22 cellular contexts compared by ENCODE assay signal in genomic region chr11:12930850-12931249, GRCh38.
"Had no signal": no experiment of that assay in that cellular context is flagged by ENCODE, and none has a peak within 500 bp of the region (broad histone marks: within the 10 kb centered on the region; RNA-seq: fewer than 3 reads in every experiment).

No MANE protein-coding gene starts in this region.

- H3K27ac ChIP-seq: foreskin keratinocyte, left lung, ovary, upper lobe of right lung had no signal

- H3K9me3 Mint-ChIP-seq: activated CD4-positive, alpha-beta T cell treated with anti-CD3 and anti-CD28 coated beads, Interleukin-2, amount 10 ng/mL, durations not matched to agents 7 days and 5 days; activated CD8-positive, alpha-beta T cell treated with anti-CD3 and anti-CD28 coated beads for 36 hours; activated T-helper 1 cell treated with anti-CD3 and anti-CD28 coated beads, Interleukin-12 subunit alpha, Interleukin-12 subunit beta, Interleukin-2, Interleukin-4 antibody, amounts not matched to agents 30 ng/mL and 10 ng/mL and 1 ng/mL, durations not matched to agents 14 hours and 24 hours and 36 hours; natural killer cell had no signal

- H3K36me3 Mint-ChIP-seq: activated CD8-positive, alpha-beta memory T cell treated with anti-CD3 and anti-CD28 coated beads, Interleukin-2, amount 10 ng/mL, durations not matched to agents 7 days and 5 days; activated naive CD8-positive, alpha-beta T cell; natural killer cell had no signal

- ATAC-seq: activated CD4-positive, CD25-positive, alpha-beta regulatory T cell treated with anti-CD3 and anti-CD28 coated beads, Interleukin-2, amount 50 U/mL, for 24 hours; activated CD8-positive, alpha-beta memory T cell treated with anti-CD3 and anti-CD28 coated beads, Interleukin-2, amount 10 ng/mL, durations not matched to agents 7 days and 5 days; activated CD8-positive, alpha-beta T cell treated with anti-CD3 and anti-CD28 coated beads for 36 hours; foreskin keratinocyte; left lung; natural killer cell; right cardiac atrium; stimulated activated naive CD8-positive, alpha-beta T cell treated with anti-CD3 and anti-CD28 coated beads, Interleukin-15, Interleukin-2, amounts not matched to agents 100 U/mL and 50 U/mL, for 24 hours; upper lobe of right lung had no signal

- FAIRE-seq: bronchial epithelial cell, endometrium had no signal

- DNase-seq: activated CD4-positive, alpha-beta T cell treated with anti-CD3 and anti-CD28 coated beads, Interleukin-2, amount 10 ng/mL, durations not matched to agents 7 days and 5 days; activated CD8-positive, alpha-beta memory T cell treated with anti-CD3 and anti-CD28 coated beads, Interleukin-2, amount 10 ng/mL, durations not matched to agents 7 days and 5 days; activated CD8-positive, alpha-beta T cell treated with anti-CD3 and anti-CD28 coated beads for 36 hours; amygdala; cortex of kidney; foreskin keratinocyte; kidney glomerular epithelial cell; left lung; natural killer cell; ovary; right cardiac atrium; stimulated activated CD4-positive, alpha-beta T cell treated with anti-CD3 and anti-CD28 coated beads, Interleukin-12 subunit alpha, Interleukin-12 subunit beta, amount 100 ng/mL, for 4 hours; stimulated activated CD4-positive, alpha-beta T cell treated with anti-CD3 and anti-CD28 coated beads, Interleukin-4, amount 100 ng/mL, for 4 hours; stimulated activated naive CD8-positive, alpha-beta T cell treated with anti-CD3 and anti-CD28 coated beads, Interleukin-15, Interleukin-2, amounts not matched to agents 100 U/mL and 50 U/mL, for 24 hours; T-helper 2 cell; upper lobe of right lung had no signal

- H3K27ac Mint-ChIP-seq: activated CD4-positive, alpha-beta T cell treated with anti-CD3 and anti-CD28 coated beads, Interleukin-2, amount 10 ng/mL, durations not matched to agents 7 days and 5 days; activated CD8-positive, alpha-beta memory T cell treated with anti-CD3 and anti-CD28 coated beads, Interleukin-2, amount 10 ng/mL, durations not matched to agents 7 days and 5 days; activated CD8-positive, alpha-beta T cell treated with anti-CD3 and anti-CD28 coated beads for 36 hours; activated naive CD8-positive, alpha-beta T cell; activated T-helper 1 cell treated with anti-CD3 and anti-CD28 coated beads, Interleukin-12 subunit alpha, Interleukin-12 subunit beta, Interleukin-2, Interleukin-4 antibody, amounts not matched to agents 30 ng/mL and 10 ng/mL and 1 ng/mL, durations not matched to agents 14 hours and 24 hours and 36 hours; natural killer cell had no signal

- H3K27me3 ChIP-seq: foreskin keratinocyte, left lung, ovary, upper lobe of right lung had no signal

- H3K9me3 ChIP-seq: left lung, ovary, upper lobe of right lung had no signal

- H3K4me3 ChIP-seq: left lung, lung, ovary, upper lobe of right lung had no signal

- H3K36me3 ChIP-seq: ovary had no signal

- H3K4me1 ChIP-seq: foreskin keratinocyte, left lung, upper lobe of right lung had no signal
